11 cellular contexts compared by ENCODE assay signal in genomic region chrX:7987160-7987992, GRCh38.
DNase-seq lines count a peak whose midpoint lies in the region; ATAC-seq, FAIRE-seq and TF ChIP-seq lines count a peak whose summit lies in the region.
"Had no signal": no experiment of that assay in that cellular context is flagged by ENCODE, and none has a peak within 500 bp of the region (broad histone marks: within the 10 kb centered on the region; RNA-seq: fewer than 3 reads in every experiment).

No MANE protein-coding gene starts in this region.

- no peaks in the 10 kb centered on the region for H3K79me1 ChIP-seq in mesenchymal stem cell (replicated peaks; ENCODE audit: low read length, poor library complexity, severe bottlenecking)

- H3K4me3 ChIP-seq in PC-9, result no peak overlapping the region
- no peak overlapping the region for H3K4me3 ChIP-seq in mesenchymal stem cell (ENCODE audit: insufficient read depth in 1 of 2, low read depth in 1 of 2, low read length in 2 of 2)
- H3K4me3 ChIP-seq in small intestine (ENCODE audit: low read depth in 1 of 2, low read length in 2 of 2), result no peak overlapping the region

- H2BK15ac ChIP-seq in mesenchymal stem cell (ENCODE audit: low read depth, poor library complexity, severe bottlenecking), result no peak overlapping the region

- no peak overlapping the region for H2BK5ac ChIP-seq in mesenchymal stem cell (ENCODE audit: low read depth, low read length, poor library complexity, severe bottlenecking)

- DNase-seq in PC-9 (peak in 1 of 2 experiments; percentile 37), mesenchymal stem cell (peak; percentile 6), NCI-H526 treated with DMSO at 0.1 percent for 48 hours (lab: John Stamatoyannopoulos, UW) (no peak), small intestine (no peak), DMS153 treated with DMSO at 0.1 percent for 48 hours (lab: John Stamatoyannopoulos, UW; ENCODE audit: unreplicated experiment) (no peak), kidney glomerular epithelial cell (lab: John Stamatoyannopoulos, UW) (no peak)
- DNase-seq: activated CD4-positive, alpha-beta T cell treated with anti-CD3 and anti-CD28 coated beads for 1 hour; stimulated activated CD8-positive, alpha-beta memory T cell treated with anti-CD3 and anti-CD28 coated beads, Interleukin-4, amount 100 ng/mL, for 48 hours had no signal

- H3K27me3 ChIP-seq in PC-9 (ENCODE audit: insufficient read depth, low read depth) (no peaks in the 10 kb centered on the region), mesenchymal stem cell (ENCODE audit: control insufficient read depth in 1 of 2, insufficient read depth in 1 of 2, low read length in 2 of 2) (no peaks in the 10 kb centered on the region), small intestine (ENCODE audit: control insufficient read depth in 2 of 2, insufficient read depth in 2 of 2, low read length in 2 of 2) (no peaks in the 10 kb centered on the region)

- H3F3A ChIP-seq in PC-9 (ENCODE audit: insufficient read depth, low read depth), result peaks cover 16% of the 10 kb centered on the region

- H3K27ac ChIP-seq in PC-9 (peak overlapping the region; percentile 98), mesenchymal stem cell (ENCODE audit: low read length, poor library complexity, severe bottlenecking) (peak overlapping the region; percentile 54), small intestine (ENCODE audit: low read depth in 1 of 2, low read length in 1 of 2) (no peak overlapping the region)

- H3K18ac ChIP-seq in mesenchymal stem cell (ENCODE audit: low read depth in 1 of 2, low read length in 2 of 2), result no peak overlapping the region

- no peaks in the 10 kb centered on the region for H4K20me1 ChIP-seq in PC-9 (ENCODE audit: insufficient read depth)

- POLR2A ChIA-PET in PC-9 (lab: Charles Lee; ENCODE audit: unreplicated experiment), result no interaction called here

- H3K9me3 ChIP-seq in PC-9 (ENCODE audit: insufficient read depth, low read depth), result no peaks in the 10 kb centered on the region
- no peaks in the 10 kb centered on the region for H3K9me3 ChIP-seq in mesenchymal stem cell (ENCODE audit: control insufficient read depth, low read length)
- no peaks in the 10 kb centered on the region for H3K9me3 ChIP-seq in small intestine (ENCODE audit: control insufficient read depth, low read depth)

- H3K4me1 ChIP-seq in PC-9 (replicated peaks; ENCODE audit: insufficient read depth) (peaks cover 25% of the 10 kb centered on the region), mesenchymal stem cell (ENCODE audit: control insufficient read depth, insufficient read depth, low read depth, low read length) (no peaks in the 10 kb centered on the region), small intestine (ENCODE audit: control insufficient read depth in 2 of 2, insufficient read depth in 1 of 2, low read depth in 1 of 2, low read length in 1 of 2) (no peaks in the 10 kb centered on the region)

- no CpG with 5 or more reads among the region's 6 CpGs for WGBS in mesenchymal stem cell
- 62 to 71% (median 67%) methylated on average over 6 of the region's 6 CpGs for WGBS in small intestine, 3 donors

- no peak overlapping the region for H2BK120ac ChIP-seq in mesenchymal stem cell (ENCODE audit: low read depth, low read length)

- ATAC-seq in GM18870 (IDR thresholded peaks at IDR 0.05; ENCODE audit: unreplicated experiment) (peak; percentile 65), HG02973 (IDR thresholded peaks at IDR 0.05; ENCODE audit: unreplicated experiment) (peak; percentile 72)

- no peak for TF ChIP-seq CTCF in PC-9 (conservative IDR thresholded peaks at IDR 0.05)

- CTCF ChIA-PET in PC-9 (lab: Charles Lee), result no interaction called here

- no peak overlapping the region for H2BK12ac ChIP-seq in mesenchymal stem cell (ENCODE audit: low read length in 2 of 2)

- H3K9ac ChIP-seq in mesenchymal stem cell (ENCODE audit: low read length), result no peak overlapping the region

- H3K23ac ChIP-seq in mesenchymal stem cell (ENCODE audit: low read length in 2 of 2), result no peak overlapping the region

- no peak overlapping the region for H4K8ac ChIP-seq in mesenchymal stem cell (ENCODE audit: low read length)

- H4K91ac ChIP-seq in mesenchymal stem cell (ENCODE audit: low read length), result no peak overlapping the region

- H3K14ac ChIP-seq in mesenchymal stem cell (ENCODE audit: low read length in 2 of 2), result no peak overlapping the region

- BruUV-seq in PC-9 (replicated peaks; lab: Mats Ljungman, UMichigan), result no TSS peak

- intact Hi-C loops in PC-9 (cut with micrococcal nuclease; ENCODE audit: unreplicated experiment), result no loop called here

- no peak overlapping the region for H2AFZ ChIP-seq in PC-9
- H2AFZ ChIP-seq in mesenchymal stem cell (ENCODE audit: low read depth, low read length), result no peak overlapping the region

- H3K36me3 ChIP-seq in PC-9 (ENCODE audit: low read depth) (no peaks in the 10 kb centered on the region), mesenchymal stem cell (ENCODE audit: control insufficient read depth in 1 of 2, insufficient read depth in 2 of 2, low read depth in 1 of 2, low read length in 2 of 2) (no peaks in the 10 kb centered on the region), small intestine (ENCODE audit: control insufficient read depth in 2 of 2, insufficient read depth in 2 of 2, low read length in 2 of 2) (no peaks in the 10 kb centered on the region)

- no peak for FAIRE-seq in small intestine (lab: Jason Lieb, UNC)
- FAIRE-seq: G401.6 had no signal

- H3K4ac ChIP-seq in mesenchymal stem cell (ENCODE audit: low read depth in 1 of 2, low read length in 2 of 2), result no peak overlapping the region

- H3K9me2 ChIP-seq in PC-9 (ENCODE audit: insufficient read depth), result no peaks in the 10 kb centered on the region; the same call in 1 of the 2 replicates

- H3K4me2 ChIP-seq in PC-9, result peak overlapping the region; percentile 57
- H3K4me2 ChIP-seq in mesenchymal stem cell (ENCODE audit: low read length, poor library complexity, severe bottlenecking), result no peak overlapping the region

- H3K79me2 ChIP-seq in PC-9 (ENCODE audit: low read depth), result no peaks in the 10 kb centered on the region

- H2AK5ac ChIP-seq in mesenchymal stem cell (ENCODE audit: low read length, severe bottlenecking), result no peak overlapping the region

Comparison
In these comparisons a context has a peak if more than half of its experiments do, and no peak if none do; other contexts are left out.
1. H3K27ac ChIP-seq: peak in PC-9 (single experiment) and mesenchymal stem cell (single experiment); none in small intestine (0 of 2).